Comparison of ENCODE assay signal across 1 cellular context in genomic region chr14:71556730-71557129, GRCh38.
TF ChIP-seq lines count a peak whose summit lies in the region.

No MANE protein-coding gene starts in this region.

TF ChIP-seq in IMR-90, 13 proteins besides CTCF, POLR2A, EP300 and RAD21 (continued from another document):
- TF ChIP-seq ELK1 (IDR thresholded peaks at IDR 0.05; ENCODE audit: borderline replicate concordance, low read depth, low read length) (no peak), BHLHE40 (IDR thresholded peaks at IDR 0.05; ENCODE audit: low read depth, low read length) (no peak), CHD1 (IDR thresholded peaks at IDR 0.05; ENCODE audit: low read depth, low read length) (no peak), MXI1 (IDR thresholded peaks at IDR 0.05; ENCODE audit: borderline replicate concordance, low read depth, low read length) (no peak)
